Comparison of ENCODE assay signal across 11 cellular contexts in the genomic region with DNA sequence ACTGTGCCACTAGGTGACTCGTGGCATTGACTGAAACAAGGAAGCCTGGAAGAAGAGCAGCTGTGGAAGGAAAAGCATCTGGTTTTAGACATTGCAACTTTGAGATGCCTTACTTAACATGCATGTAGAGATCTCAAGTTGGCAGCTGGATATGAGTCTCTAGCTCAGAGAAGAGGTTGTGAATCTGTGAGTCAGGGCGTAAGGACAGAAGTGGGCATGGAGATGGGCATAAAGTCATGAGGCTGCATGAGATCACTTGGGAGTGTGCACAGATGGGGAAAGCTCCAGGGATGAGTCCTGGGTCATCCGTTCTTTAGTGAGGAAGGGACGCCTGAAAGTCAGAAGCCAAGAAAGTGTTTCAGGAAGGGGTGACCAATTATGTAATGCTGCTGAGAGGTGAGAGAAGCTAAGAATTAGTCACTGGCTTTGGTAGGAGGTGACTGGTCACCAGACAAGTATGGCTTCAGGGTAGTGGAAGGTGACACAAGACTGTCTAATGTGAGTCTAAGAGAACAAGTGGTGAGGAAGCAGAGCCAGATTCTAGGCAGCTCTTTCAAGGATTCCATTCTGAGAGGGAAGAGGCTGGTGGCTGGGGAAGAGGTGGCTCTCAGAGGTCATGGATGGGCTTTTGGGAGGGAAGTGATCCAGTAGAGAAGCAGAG. TPM values are rescaled to one million over a fixed set of nuclear protein-coding genes. Genes with fewer than 3 reads are reported as not detected.
DNase-seq lines count a peak whose midpoint lies in the region; ATAC-seq and TF ChIP-seq lines count a peak whose summit lies in the region.
"Had no signal": no experiment of that assay in that cellular context is flagged by ENCODE, and none has a peak within 500 bp of the region (broad histone marks: within the 10 kb centered on the region; RNA-seq: fewer than 3 reads in every experiment).

No MANE protein-coding gene starts in this region.

- no peaks in the 10 kb centered on the region for H3K27me3 Mint-ChIP-seq in T-helper 2 cell treated with Interferon-gamma antibody and Interleukin-4, amounts not matched to agents 5 μg/mL and 100 μg/mL, for 36 hours (ENCODE audit: low read depth)
- no peaks in the 10 kb centered on the region for H3K27me3 Mint-ChIP-seq in chondrocyte (ENCODE audit: low read depth)
- H3K27me3 Mint-ChIP-seq: IgD-negative memory B cell had no signal

- peaks cover 60% of the 10 kb centered on the region for H3K36me3 Mint-ChIP-seq in T-helper 2 cell treated with Interferon-gamma antibody and Interleukin-4, amounts not matched to agents 5 μg/mL and 100 μg/mL, for 36 hours (ENCODE audit: low read depth)
- H3K36me3 Mint-ChIP-seq in chondrocyte (ENCODE audit: low read depth), result peaks cover 37% of the 10 kb centered on the region

- no peaks in the 10 kb centered on the region for H3K79me1 ChIP-seq in trophoblast cell (ENCODE audit: low read length)

- no peak overlapping the region for H3K23ac ChIP-seq in trophoblast cell (ENCODE audit: low read length)

- H3K4me3 Mint-ChIP-seq in T-helper 2 cell treated with Interferon-gamma antibody and Interleukin-4, amounts not matched to agents 5 μg/mL and 100 μg/mL, for 36 hours, result no peak overlapping the region
- H3K4me3 Mint-ChIP-seq in chondrocyte (ENCODE audit: unreplicated experiment), result no peak overlapping the region

- H3K14ac ChIP-seq in trophoblast cell (ENCODE audit: low read length), result no peak overlapping the region

- no peak overlapping the region for H2BK5ac ChIP-seq in trophoblast cell (ENCODE audit: low read depth, low read length, poor library complexity)

- H3K9me3 Mint-ChIP-seq in T-helper 2 cell treated with Interferon-gamma antibody and Interleukin-4, amounts not matched to agents 5 μg/mL and 100 μg/mL, for 36 hours, result no peaks in the 10 kb centered on the region
- H3K9me3 Mint-ChIP-seq in chondrocyte (ENCODE audit: low read depth), result no peaks in the 10 kb centered on the region
- H3K9me3 Mint-ChIP-seq: IgD-negative memory B cell had no signal

- no peak overlapping the region for H2BK12ac ChIP-seq in trophoblast cell (ENCODE audit: low read length)

- no peak overlapping the region for H4K8ac ChIP-seq in trophoblast cell (ENCODE audit: low read depth, low read length)

- H3K9me2 ChIP-seq in PC-3 (replicated peaks; ENCODE audit: low read length), result no peaks in the 10 kb centered on the region

- H3K27ac ChIP-seq in PC-3 (ENCODE audit: low read length), result no peak overlapping the region
- H3K27ac ChIP-seq in trophoblast cell (ENCODE audit: low read depth, low read length), result no peak overlapping the region

- in situ Hi-C loops in HAP-1 (cut with MboI; ENCODE audit: low sequenced_read_pairs), result no loop called here

- H4K12ac ChIP-seq in trophoblast cell (ENCODE audit: low read depth, low read length), result no peak overlapping the region

- H3K36me3 ChIP-seq in PC-3 (ENCODE audit: low read depth, low read length), result peaks cover 8% of the 10 kb centered on the region; the same call in 1 of the 2 replicates
- peaks cover 47 to 65% of the 10 kb centered on the region in 2 experiments for H3K36me3 ChIP-seq in trophoblast cell (ENCODE audit: control insufficient read depth in 1 of 2, insufficient read depth in 2 of 2, low read length in 2 of 2)
- peaks cover 76% of the 10 kb centered on the region for H3K36me3 ChIP-seq in HAP-1 (replicated peaks)

- H3K9ac ChIP-seq in PC-3 (ENCODE audit: low read length) (no peak overlapping the region), trophoblast cell (ENCODE audit: low read length) (no peak overlapping the region)

- H3K4me1 ChIP-seq in PC-3 (ENCODE audit: insufficient read depth, low read length), result peaks cover 2% of the 10 kb centered on the region
- H3K4me1 ChIP-seq in trophoblast cell (ENCODE audit: control insufficient read depth in 1 of 2, insufficient read depth in 2 of 2, low read length in 2 of 2), result no peaks in the 10 kb centered on the region
- no peaks in the 10 kb centered on the region for H3K4me1 ChIP-seq in HAP-1

- H2AK5ac ChIP-seq in trophoblast cell (ENCODE audit: low read length), result no peak overlapping the region

- CTCF ChIA-PET in PC-3 (lab: Charles Lee), result interaction anchor here (0.6 kb wide), 1 partner anchor 57 kb away, joined by 4 read pairs; no protein-coding TSS in a partner anchor

- no CpG with 5 or more reads among the region's 4 CpGs for WGBS in trophoblast cell (ENCODE audit: extremely low coverage, insufficient coverage, insufficient read length)

- H2BK120ac ChIP-seq in trophoblast cell (ENCODE audit: insufficient read depth, low read length, poor library complexity), result no peak overlapping the region

- H4K91ac ChIP-seq in trophoblast cell (ENCODE audit: low read depth, low read length), result no peak overlapping the region

- H3F3A ChIP-seq in PC-3 (ENCODE audit: low read length, unreplicated experiment), result no peaks in the 10 kb centered on the region

- H3K9me3 ChIP-seq in PC-3 (ENCODE audit: low read length) (no peaks in the 10 kb centered on the region), trophoblast cell (ENCODE audit: insufficient read depth, low read depth, low read length) (no peaks in the 10 kb centered on the region), HAP-1 (no peaks in the 10 kb centered on the region)

- H3K27me3 ChIP-seq in PC-3 (ENCODE audit: low read length), result no peaks in the 10 kb centered on the region
- H3K27me3 ChIP-seq in trophoblast cell (ENCODE audit: insufficient read depth, low read length), result no peaks in the 10 kb centered on the region
- H3K27me3 ChIP-seq in HAP-1 (ENCODE audit: low read depth), result no peaks in the 10 kb centered on the region

- no peak overlapping the region for H3K4ac ChIP-seq in trophoblast cell (ENCODE audit: low read depth, low read length)

- no peaks in the 10 kb centered on the region for H4K20me1 ChIP-seq in PC-3 (ENCODE audit: low read length)

- TF ChIP-seq CTCF in PC-3 (conservative IDR thresholded peaks at IDR 0.05; ENCODE audit: low read depth, low read length) (no peak), chondrocyte (IDR thresholded peaks at IDR 0.05) (no peak)

- POLR2A ChIA-PET in PC-3 (lab: Charles Lee; ENCODE audit: unreplicated experiment), result no interaction called here

- BruUV-seq in PC-3 (replicated peaks; lab: Mats Ljungman, UMichigan), result no TSS peak

- H3K79me2 ChIP-seq in PC-3 (ENCODE audit: low read length) (peaks cover 1% of the 10 kb centered on the region; the same call in 1 of the 2 replicates), trophoblast cell (ENCODE audit: control insufficient read depth, insufficient read depth, low read length, poor library complexity) (no peaks in the 10 kb centered on the region)

- no peak for ATAC-seq in PC-3

- no peak for DNase-seq in T-helper 2 cell treated with Interferon-gamma antibody and Interleukin-4, amounts not matched to agents 5 μg/mL and 100 μg/mL, for 36 hours (ENCODE audit: low spot score)
- DNase-seq in T-helper 2 cell, result no peak
- peak; percentile 19 for DNase-seq in PC-3
- no peak for DNase-seq in chondrocyte (ENCODE audit: low spot score)
- peak; percentile 37 to 58 for DNase-seq in trophoblast cell
- DNase-seq in OCI-M1 (lab: John Stamatoyannopoulos, UW), result no peak
- no peak for DNase-seq in HAP-1 (ENCODE audit: low spot score in 2 of 2)
- no peak for DNase-seq in stimulated activated CD4-positive, alpha-beta T cell treated with anti-CD3 and anti-CD28 coated beads, Interleukin-4, amount 100 ng/mL, for 1 hour
- DNase-seq: anterior cingulate cortex, NCI-H2171 treated with DMSO at 0.1 percent for 48 hours had no signal

- H3K4me1 Mint-ChIP-seq in T-helper 2 cell treated with Interferon-gamma antibody and Interleukin-4, amounts not matched to agents 5 μg/mL and 100 μg/mL, for 36 hours (ENCODE audit: low read depth), result peaks cover 15% of the 10 kb centered on the region
- peaks cover 3% of the 10 kb centered on the region for H3K4me1 Mint-ChIP-seq in chondrocyte (ENCODE audit: low read depth)

- H3K18ac ChIP-seq in trophoblast cell (ENCODE audit: low read length), result no peak overlapping the region

- peak overlapping the region; percentile 32 for H3K27ac Mint-ChIP-seq in T-helper 2 cell treated with Interferon-gamma antibody and Interleukin-4, amounts not matched to agents 5 μg/mL and 100 μg/mL, for 36 hours
- H3K27ac Mint-ChIP-seq in chondrocyte (ENCODE audit: unreplicated experiment), result peak overlapping the region; percentile 46

- H3K4me3 ChIP-seq in PC-3 (ENCODE audit: low read length), result no peak overlapping the region
- H3K4me3 ChIP-seq in trophoblast cell (ENCODE audit: low read depth, low read length), result no peak overlapping the region
- no peak overlapping the region for H3K4me3 ChIP-seq in HAP-1

- intact Hi-C loops in PC-3 (cut with micrococcal nuclease), result no loop called here

- H3K4me2 ChIP-seq in PC-3 (ENCODE audit: low read length) (no peak overlapping the region), trophoblast cell (ENCODE audit: low read length) (no peak overlapping the region)

- no peak overlapping the region for H2AFZ ChIP-seq in PC-3 (ENCODE audit: low read length)
- H2AFZ ChIP-seq in trophoblast cell (ENCODE audit: insufficient read depth, low read length, poor library complexity), result no peak overlapping the region

RNA-seq across cellular contexts. Expression of gene ACP2, which starts 6.7 kb away (rescaled TPM):
- total RNA-seq in PC-3 (2014; rRNA removed), result 24.2 and 26.6 TPM in 2 replicates
- 35.3 to 54.5 TPM (median 36.1 TPM) in 3 replicates for total RNA-seq in chondrocyte
- 21.9 and 23.1 TPM in 2 replicates for polyA plus RNA-seq in trophoblast cell (2013)

RNA-seq across cellular contexts. Expression of gene NR1H3, which starts 15.9 kb away (rescaled TPM):
- 14.2 and 31.6 TPM in 2 replicates for total RNA-seq in PC-3 (2014; rRNA removed)
- total RNA-seq in chondrocyte, result 3.2 to 7.0 TPM (median 4.8 TPM) in 3 replicates
- polyA plus RNA-seq in trophoblast cell (2013), result 14.6 and 14.7 TPM in 2 replicates

RNA-seq across cellular contexts. Expression of gene DDB2, which starts 27.1 kb away (rescaled TPM):
- 45.4 and 54.5 TPM in 2 replicates for total RNA-seq in PC-3 (2014; rRNA removed)
- total RNA-seq in chondrocyte, result 45.0 to 51.3 TPM (median 49.1 TPM) in 3 replicates
- polyA plus RNA-seq in trophoblast cell (2013), result 32.8 and 33.7 TPM in 2 replicates

RNA-seq across cellular contexts. Expression of gene MADD, which starts 28.1 kb away (rescaled TPM):
- total RNA-seq in PC-3 (2014; rRNA removed) (23.1 and 26.4 TPM in 2 replicates), chondrocyte (28.3 to 32.1 TPM (median 29.6 TPM) in 3 replicates)
- 16.4 and 17.0 TPM in 2 replicates for polyA plus RNA-seq in trophoblast cell (2013)

RNA-seq across cellular contexts. Expression of gene PACSIN3, which starts 55.6 kb away (rescaled TPM):
- total RNA-seq in PC-3 (2014; rRNA removed) (83.9 and 129 TPM in 2 replicates), chondrocyte (45.0 to 69.4 TPM (median 65.3 TPM) in 3 replicates)
- polyA plus RNA-seq in trophoblast cell (2013), result 22.2 and 23.3 TPM in 2 replicates
- polyA plus RNA-seq: IgD-negative memory B cell had no signal

Comparison
In these comparisons a context has a peak if more than half of its experiments do, and no peak if none do; other contexts are left out.
1. DNase-seq: peak in PC-3 (single experiment) and trophoblast cell (2 of 2); none in T-helper 2 cell treated with Interferon-gamma antibody and Interleukin-4, amounts not matched to agents 5 μg/mL and 100 μg/mL, for 36 hours (single experiment), T-helper 2 cell (0 of 5), chondrocyte (single experiment), OCI-M1 (single experiment), HAP-1 (0 of 2) and stimulated activated CD4-positive, alpha-beta T cell treated with anti-CD3 and anti-CD28 coated beads, Interleukin-4, amount 100 ng/mL, for 1 hour (single experiment).